In genomic region chr14:75147423-75148071, GRCh38 we compare ENCODE assay signal across 9 cellular contexts. TPM values are rescaled to one million over a fixed set of nuclear protein-coding genes. Genes with fewer than 3 reads are reported as not detected.
A peak's percentile ranks its signal among the peaks of the same experiment; 100 is the strongest.
DNase-seq lines count a peak whose midpoint lies in the region; ATAC-seq and TF ChIP-seq lines count a peak whose summit lies in the region.
"Had no signal": no experiment of that assay in that cellular context is flagged by ENCODE, and none has a peak within 500 bp of the region (broad histone marks: within the 10 kb centered on the region; RNA-seq: fewer than 3 reads in every experiment).

No MANE protein-coding gene starts in this region.

- TF ChIP-seq CTCF in fibroblast of villous mesenchyme (IDR thresholded peaks at IDR 0.05; ENCODE audit: insufficient read depth, low read depth, low read length) (peak; percentile 66), nephron (IDR thresholded peaks at IDR 0.05; ENCODE audit: unreplicated experiment in 3 of 3) (peak; percentile 22 to 36 (median 28))

- no peaks in the 10 kb centered on the region for H3K9me3 Mint-ChIP-seq in nephron
- H3K9me3 Mint-ChIP-seq: IgD-negative memory B cell had no signal

- ATAC-seq in GM21360 (IDR thresholded peaks at IDR 0.05; ENCODE audit: unreplicated experiment), result no peak

- peak; percentile 69 for DNase-seq in GM03348 (ENCODE audit: low spot score)
- peak; percentile 50 for DNase-seq in UCSD-AML1 (lab: John Stamatoyannopoulos, UW; ENCODE audit: unreplicated experiment)
- peak; percentile 98 for DNase-seq in fibroblast of villous mesenchyme (ENCODE audit: low read depth)
- no peak for DNase-seq in NCI-H2171 (lab: John Stamatoyannopoulos, UW)
- DNase-seq in activated CD8-positive, alpha-beta memory T cell treated with anti-CD3 and anti-CD28 coated beads, Interleukin-2, amount 50 U/mL, for 48 hours, result no peak
- DNase-seq in NK-92 (lab: John Stamatoyannopoulos, UW; ENCODE audit: unreplicated experiment), result no peak

- H3K36me3 Mint-ChIP-seq in nephron (ENCODE audit: low read depth), result peaks cover 58% of the 10 kb centered on the region

- no peaks in the 10 kb centered on the region for H3K27me3 Mint-ChIP-seq in nephron (ENCODE audit: low read depth)
- H3K27me3 Mint-ChIP-seq: IgD-negative memory B cell had no signal

- peak overlapping the region; percentile 75 to 92 (median 88) for H3K27ac Mint-ChIP-seq in nephron

- H3K4me1 Mint-ChIP-seq in nephron, result peaks cover 37% of the 10 kb centered on the region

- H3K4me3 ChIP-seq in fibroblast of villous mesenchyme (ENCODE audit: low read depth, low read length), result no peak overlapping the region

- no peak overlapping the region for H3K4me3 Mint-ChIP-seq in nephron
- H3K4me3 Mint-ChIP-seq: IgD-negative memory B cell had no signal

RNA-seq across cellular contexts. Expression of gene NEK9, which starts 20.7 kb away (rescaled TPM):
- total RNA-seq in fibroblast of villous mesenchyme, result 32.0 and 39.3 TPM in 2 replicates

RNA-seq across cellular contexts. Expression of gene TMED10, which starts 28.9 kb away (rescaled TPM):
- total RNA-seq in fibroblast of villous mesenchyme, result 215 and 279 TPM in 2 replicates

Comparison
In these comparisons a context has a peak if more than half of its experiments do, and no peak if none do; other contexts are left out.
1. DNase-seq: peak in GM03348 (single experiment), UCSD-AML1 (single experiment) and fibroblast of villous mesenchyme (single experiment); none in NCI-H2171 (single experiment), activated CD8-positive, alpha-beta memory T cell treated with anti-CD3 and anti-CD28 coated beads, Interleukin-2, amount 50 U/mL, for 48 hours (single experiment) and NK-92 (single experiment).